Comparison of ENCODE assay signal across 11 cellular contexts in the genomic region with DNA sequence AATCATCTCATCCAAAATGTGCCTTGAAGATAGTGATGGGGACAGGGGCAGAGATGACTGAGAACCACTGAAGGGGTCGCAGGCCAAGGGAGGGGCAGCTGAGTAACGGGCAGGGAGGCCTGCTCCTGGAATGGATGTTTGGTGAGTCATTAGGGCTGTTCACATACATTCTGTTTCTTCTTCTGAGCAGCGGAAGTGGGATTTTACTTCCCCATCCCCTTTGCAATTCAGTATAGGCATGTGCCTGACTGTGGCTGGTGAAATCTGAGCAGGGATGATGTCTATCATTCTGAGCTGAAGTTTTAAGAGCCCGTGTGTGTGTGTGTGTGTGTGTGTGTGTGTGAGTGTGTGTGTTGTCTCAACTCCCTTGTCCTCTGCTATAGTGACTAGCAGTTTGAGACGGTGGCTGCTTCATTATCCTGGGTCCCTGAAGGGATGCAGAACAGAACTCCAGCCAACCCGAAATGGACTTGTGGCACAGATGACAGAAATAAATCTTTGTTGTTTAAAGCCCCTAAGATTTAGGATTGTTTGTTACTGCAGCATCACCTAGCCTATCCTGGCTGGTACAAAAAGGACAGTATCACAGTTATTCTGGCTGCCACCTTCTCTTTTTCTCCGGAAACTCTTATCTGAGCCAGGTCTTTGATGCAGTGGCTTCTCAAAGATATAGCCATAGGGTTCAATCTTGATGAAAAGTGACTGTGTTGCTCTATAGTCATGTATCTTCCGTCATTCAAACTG. TPM values are rescaled to one million over a fixed set of nuclear protein-coding genes. Genes with fewer than 3 reads are reported as not detected.
DNase-seq lines count a peak whose midpoint lies in the region; ATAC-seq and TF ChIP-seq lines count a peak whose summit lies in the region.
"Had no signal": no experiment of that assay in that cellular context is flagged by ENCODE, and none has a peak within 500 bp of the region (broad histone marks: within the 10 kb centered on the region; RNA-seq: fewer than 3 reads in every experiment).

No MANE protein-coding gene starts in this region.

- ATAC-seq in IMR-90 (ENCODE audit: low read depth) = peak; percentile 76
- ATAC-seq in T-helper 17 cell = peak; percentile 30
- ATAC-seq in left cardiac atrium = peak; percentile 47 to 72
- ATAC-seq in HG02885 (IDR thresholded peaks at IDR 0.05; ENCODE audit: poor library complexity, unreplicated experiment) = no peak

- no peak overlapping the region for H2AK9ac ChIP-seq in IMR-90 (replicated peaks; ENCODE audit: low read depth, low read length, poor library complexity)

- H3K23ac ChIP-seq in IMR-90 (ENCODE audit: low read depth, low read length) = peak overlapping the region; percentile 36

- H3K14ac ChIP-seq in IMR-90 (replicated peaks; ENCODE audit: low read depth, low read length) = peak overlapping the region; percentile 62

- H4K20me1 ChIP-seq in IMR-90 (ENCODE audit: insufficient read depth, low read length) (no peaks in the 10 kb centered on the region), smooth muscle cell (ENCODE audit: low read depth) (no peaks in the 10 kb centered on the region)

- H4K8ac ChIP-seq in IMR-90 (ENCODE audit: low read depth in 2 of 2, low read length in 2 of 2) = peak overlapping the region; percentile 29 to 79

- H3K4me3 Mint-ChIP-seq in T-helper 17 cell = no peak overlapping the region

- H3K27ac ChIP-seq in IMR-90 (ENCODE audit: insufficient read depth, low read length) = peak overlapping the region; percentile 54
- H3K27ac ChIP-seq in smooth muscle cell (ENCODE audit: low read depth) = peak overlapping the region; percentile 97
- H3K27ac ChIP-seq: colonic mucosa had no signal

- peak overlapping the region; percentile 74 for H3K18ac ChIP-seq in IMR-90 (ENCODE audit: low read depth, low read length)

- peaks cover 5% of the 10 kb centered on the region for H3K36me3 Mint-ChIP-seq in T-helper 17 cell (ENCODE audit: low read depth)

- DNase-seq in IMR-90 (peak; percentile 97), T-helper 17 cell (no peak), left cardiac atrium (no peak), smooth muscle cell (lab: John Stamatoyannopoulos, UW; ENCODE audit: unreplicated experiment) (no peak), NCI-H1092 (lab: John Stamatoyannopoulos, UW) (no peak), T1000 (lab: John Stamatoyannopoulos, UW) (no peak)
- DNase-seq: activated T-cell treated with anti-CD3 and anti-CD28 coated beads, Interleukin-2, amount 50 U/mL, for 48 hours; colonic mucosa; NCI-H187 treated with DMSO at 0.1 percent for 48 hours had no signal

- H3K9ac ChIP-seq in IMR-90 (ENCODE audit: low read depth, low read length) (no peak overlapping the region), smooth muscle cell (ENCODE audit: low read depth) (no peak overlapping the region)

- H3K27me3 Mint-ChIP-seq in T-helper 17 cell = peaks cover 30% of the 10 kb centered on the region

- H3K9me1 ChIP-seq in IMR-90 (ENCODE audit: insufficient read depth, low read length) = peaks cover 37% of the 10 kb centered on the region

- H3K27ac Mint-ChIP-seq in T-helper 17 cell = no peak overlapping the region

- CTCF ChIA-PET in IMR-90 (lab: Yijun Ruan, JAX) = interaction anchor here (0.5 kb wide), 1 partner anchor 223 kb away, joined by 3 read pairs; no protein-coding TSS in a partner anchor

- peaks cover 29% of the 10 kb centered on the region for H3F3A ChIP-seq in smooth muscle cell (ENCODE audit: low read depth)

- H4K5ac ChIP-seq in IMR-90 (ENCODE audit: low read depth, low read length) = peak overlapping the region; percentile 76

- peak overlapping the region; percentile 86 for H3K4ac ChIP-seq in IMR-90 (ENCODE audit: low read depth, low read length)

- H3K9me3 ChIP-seq in IMR-90 (ENCODE audit: control insufficient read depth, insufficient read depth, low read length) = no peaks in the 10 kb centered on the region
- no peaks in the 10 kb centered on the region for H3K9me3 ChIP-seq in T-helper 17 cell (ENCODE audit: control insufficient read depth, low read length, poor library complexity, severe bottlenecking)
- H3K9me3 ChIP-seq in smooth muscle cell (replicated peaks; ENCODE audit: low read depth) = no peaks in the 10 kb centered on the region
- H3K9me3 ChIP-seq: colonic mucosa had no signal

- TF ChIP-seq RAD21 in IMR-90 (IDR thresholded peaks at IDR 0.05; ENCODE audit: low read length) = no peak

- H3K4me3 ChIP-seq in IMR-90 (ENCODE audit: insufficient read depth, low read depth, low read length) (no peak overlapping the region), smooth muscle cell (no peak overlapping the region)
- H3K4me3 ChIP-seq: colonic mucosa had no signal

- in situ Hi-C loops in IMR-90 (cut with MboI; ENCODE audit: low sequenced_read_pairs) = no loop called here

- H3K36me3 ChIP-seq in IMR-90 (ENCODE audit: control insufficient read depth, insufficient read depth, low read length) (no peaks in the 10 kb centered on the region), smooth muscle cell (ENCODE audit: low read depth) (no peaks in the 10 kb centered on the region)
- H3K36me3 ChIP-seq: colonic mucosa had no signal

- dilution Hi-C loops in IMR-90 (cut with HindIII; ENCODE audit: low sequenced_read_pairs, unreplicated experiment) = no loop called here

- peak overlapping the region; percentile 90 for H4K91ac ChIP-seq in IMR-90 (ENCODE audit: insufficient read depth, low read depth, low read length)

- no peaks in the 10 kb centered on the region for H3K27me3 ChIP-seq in IMR-90 (ENCODE audit: control insufficient read depth, insufficient read depth, low read length)
- H3K27me3 ChIP-seq in smooth muscle cell (ENCODE audit: low read depth) = no peaks in the 10 kb centered on the region
- H3K27me3 ChIP-seq: colonic mucosa had no signal

- no peaks in the 10 kb centered on the region for H3K4me1 Mint-ChIP-seq in T-helper 17 cell

- POLR2A ChIA-PET in IMR-90 (lab: Charles Lee; ENCODE audit: unreplicated experiment) = no interaction called here

- H2BK15ac ChIP-seq in IMR-90 (ENCODE audit: low read depth, low read length) = peak overlapping the region; percentile 88

- peaks cover 38% of the 10 kb centered on the region for H3K4me1 ChIP-seq in IMR-90 (ENCODE audit: control insufficient read depth, insufficient read depth, low read length)
- peaks cover 9% of the 10 kb centered on the region for H3K4me1 ChIP-seq in smooth muscle cell (ENCODE audit: low read depth)
- H3K4me1 ChIP-seq: colonic mucosa had no signal

- no peak for TF ChIP-seq CTCF in IMR-90 (conservative IDR thresholded peaks at IDR 0.05; ENCODE audit: low read depth, low read length)
- TF ChIP-seq CTCF in smooth muscle cell (IDR thresholded peaks at IDR 0.05; ENCODE audit: borderline replicate concordance, insufficient read depth, poor library complexity, severe bottlenecking) = no peak

- H2BK5ac ChIP-seq in IMR-90 (ENCODE audit: low read depth, low read length, poor library complexity, severe bottlenecking) = peak overlapping the region; percentile 79

- H2BK20ac ChIP-seq in IMR-90 (ENCODE audit: low read depth, low read length) = peak overlapping the region; percentile 90

- H3K56ac ChIP-seq in IMR-90 (ENCODE audit: extremely low read depth, insufficient read depth, low read length) = peak overlapping the region; percentile 30

- peaks cover 0 to 26% of the 10 kb centered on the region in 2 experiments; a peak in 2 of 4 replicates for H3K79me1 ChIP-seq in IMR-90 (ENCODE audit: low read depth in 1 of 2, low read length in 2 of 2)

- no peak for TF ChIP-seq POLR2A in IMR-90 (IDR thresholded peaks at IDR 0.05; ENCODE audit: low read depth, low read length)

- peak overlapping the region; percentile 88 for H2AK5ac ChIP-seq in IMR-90 (ENCODE audit: low read depth, low read length)

- peak overlapping the region; percentile 54 for H2AFZ ChIP-seq in IMR-90 (replicated peaks; ENCODE audit: low read length, poor library complexity)
- no peak overlapping the region for H2AFZ ChIP-seq in smooth muscle cell (ENCODE audit: low read depth)

- intact Hi-C loops in IMR-90 (cut with micrococcal nuclease) (no loop called here), left cardiac atrium (cut with DNase I) (no loop called here)

- no TSS peak for BruUV-seq in IMR-90 (replicated peaks; lab: Mats Ljungman, UMichigan)

- no peaks in the 10 kb centered on the region for H3K79me2 ChIP-seq in smooth muscle cell (ENCODE audit: low read depth)

- no CpG with 5 or more reads among the region's 8 CpGs for WGBS in IMR-90 (ENCODE audit: extremely low coverage in 2 of 2, insufficient read length in 1 of 2), 2 experiments
- 39% methylated on average over 8 of the region's 8 CpGs for WGBS in smooth muscle cell (ENCODE audit: low lambda C conversion rate)

- H3K4me2 ChIP-seq in IMR-90 (ENCODE audit: low read depth, low read length) (no peak overlapping the region), smooth muscle cell (no peak overlapping the region)

- H2BK120ac ChIP-seq in IMR-90 (ENCODE audit: low read depth, low read length) = peak overlapping the region; percentile 95

TF ChIP-seq in IMR-90, 13 proteins besides CTCF, POLR2A, EP300 and RAD21 (continues in another document):
- peak; percentile 23; the same call in 1 of the 2 replicates for TF ChIP-seq CEBPB (IDR thresholded peaks at IDR 0.05; ENCODE audit: low read depth, low read length)
- peak; percentile 86 for TF ChIP-seq FOS (IDR thresholded peaks at IDR 0.05; ENCODE audit: low read depth, low read length)
- no peak for TF ChIP-seq MXI1 (IDR thresholded peaks at IDR 0.05; ENCODE audit: borderline replicate concordance, low read depth, low read length)
- TF ChIP-seq RCOR1 (IDR thresholded peaks at IDR 0.05; ENCODE audit: insufficient replicate concordance, low read length) = peak; percentile 33

RNA-seq across cellular contexts. Expression of gene TGFBI, which starts 29.2 kb away (rescaled TPM):
- total RNA-seq in IMR-90 (2012; rRNA removed) (483 and 618 TPM in 2 replicates), T-helper 17 cell (1 to 10 TPM; 6.6 to 8.6 TPM), left cardiac atrium (100 to 1,000 TPM in 1 of 2 donors, 10 to 100 TPM in 1; 79.7 to 130 TPM), smooth muscle cell (2,635 and 2,673 TPM in 2 replicates)
- polyA plus RNA-seq in IMR-90 (2012; rRNA removed) (1,362 and 1,551 TPM in 2 replicates), smooth muscle cell (2,505 and 2,991 TPM in 2 replicates)
- polyA plus RNA-seq in IMR-90 (2012; cell fraction: cytosol; rRNA removed) = 790 and 1,298 TPM in 2 replicates
- 1,060 and 1,205 TPM in 2 replicates for polyA plus RNA-seq in IMR-90 (2012; cell fraction: nucleus; rRNA removed; ENCODE audit: low replicate concordance)

RNA-seq across cellular contexts. Expression of gene LECT2, which starts 44.8 kb away (rescaled TPM):
- not detected in 2 replicates for total RNA-seq in IMR-90 (2012; rRNA removed)
- not detected in 2 replicates for polyA plus RNA-seq in IMR-90 (2012; rRNA removed)
- not detected in 2 replicates for polyA plus RNA-seq in IMR-90 (2012; cell fraction: cytosol; rRNA removed)
- not detected in 2 replicates for polyA plus RNA-seq in IMR-90 (2012; cell fraction: nucleus; rRNA removed; ENCODE audit: low replicate concordance)
- total RNA-seq in T-helper 17 cell = not detected
- not detected for total RNA-seq in left cardiac atrium
- total RNA-seq in smooth muscle cell = not detected in 2 replicates
- not detected in 2 replicates for polyA plus RNA-seq in smooth muscle cell
- total RNA-seq: colonic mucosa; T-helper 2 cell treated with Interferon-gamma antibody and Interleukin-4, amounts not matched to agents 100 ng/mL and 5 ng/mL, for 36 hours had no signal

Comparison
In these comparisons a context has a peak if more than half of its experiments do, and no peak if none do; other contexts are left out.
1. RNA of gene TGFBI, which starts 29.2 kb away (total RNA-seq): 2,635 to 2,673 TPM in smooth muscle cell, 483 to 618 TPM in IMR-90 and 79.7 to 130 TPM in left cardiac atrium; 6.6 to 8.6 TPM in T-helper 17 cell; every median in the first group is over 4 times any median in the second.